In genomic region chr4:3342182-3342854, GRCh38 we compare ENCODE assay signal across 9 cellular contexts. TPM values are rescaled to one million over a fixed set of nuclear protein-coding genes. Genes with fewer than 3 reads are reported as not detected.
DNase-seq lines count a peak whose midpoint lies in the region; ATAC-seq, FAIRE-seq and TF ChIP-seq lines count a peak whose summit lies in the region.
"Had no signal": no experiment of that assay in that cellular context is flagged by ENCODE, and none has a peak within 500 bp of the region (broad histone marks: within the 10 kb centered on the region; RNA-seq: fewer than 3 reads in every experiment).

No MANE protein-coding gene starts in this region.

- peaks cover 23% of the 10 kb centered on the region for H3K79me2 ChIP-seq in astrocyte (ENCODE audit: insufficient read depth, low read length)

- peaks cover 3% of the 10 kb centered on the region for H3K36me3 Mint-ChIP-seq in astrocyte (ENCODE audit: low read depth, unreplicated experiment)
- H3K36me3 Mint-ChIP-seq in stimulated activated naive B cell treated with anti-CD40 and anti-IgM and Interleukin-4, amounts not matched to agents 10 μg/mL and 1 μg/mL and 100 μg/mL, for 72 hours, result no peaks in the 10 kb centered on the region

- H2AK5ac ChIP-seq in mesenchymal stem cell (ENCODE audit: low read length, severe bottlenecking), result no peak overlapping the region

- H3K9me3 ChIP-seq in astrocyte (ENCODE audit: insufficient read depth, low read depth, low read length) (no peaks in the 10 kb centered on the region), mesenchymal stem cell (ENCODE audit: control insufficient read depth, low read length) (no peaks in the 10 kb centered on the region), Peyer's patch (no peaks in the 10 kb centered on the region)

- no peaks in the 10 kb centered on the region for H3K9me3 Mint-ChIP-seq in astrocyte (ENCODE audit: unreplicated experiment)
- no peaks in the 10 kb centered on the region for H3K9me3 Mint-ChIP-seq in stimulated activated naive B cell treated with anti-CD40 and anti-IgM and Interleukin-4, amounts not matched to agents 10 μg/mL and 1 μg/mL and 100 μg/mL, for 72 hours

- WGBS in mesenchymal stem cell, result 49% methylated on average over 7 of the region's 8 CpGs

- H3K4me1 ChIP-seq in astrocyte (ENCODE audit: insufficient read depth, low read length), result peaks cover 14% of the 10 kb centered on the region
- H3K4me1 ChIP-seq in mesenchymal stem cell (ENCODE audit: control insufficient read depth, insufficient read depth, low read depth, low read length), result peaks cover 10% of the 10 kb centered on the region
- no peaks in the 10 kb centered on the region for H3K4me1 ChIP-seq in Peyer's patch

- peak overlapping the region; percentile 77 for H3K4me2 ChIP-seq in astrocyte (ENCODE audit: low read length)
- H3K4me2 ChIP-seq in mesenchymal stem cell (ENCODE audit: low read length, poor library complexity, severe bottlenecking), result peak overlapping the region; percentile 5

- no peak overlapping the region for H4K8ac ChIP-seq in mesenchymal stem cell (ENCODE audit: low read length)

- peaks cover 39% of the 10 kb centered on the region for H3K79me1 ChIP-seq in mesenchymal stem cell (replicated peaks; ENCODE audit: low read length, poor library complexity, severe bottlenecking)

- H3K4ac ChIP-seq in mesenchymal stem cell (ENCODE audit: low read depth in 1 of 2, low read length in 2 of 2), result no peak overlapping the region

- H3K18ac ChIP-seq in mesenchymal stem cell (ENCODE audit: low read depth in 1 of 2, low read length in 2 of 2), result no peak overlapping the region

- no peak for ATAC-seq in stimulated activated naive B cell treated with anti-CD40 and anti-IgM and Interleukin-4, amounts not matched to agents 10 μg/mL and 1 μg/mL and 100 μg/mL, for 72 hours (replicated peaks)
- ATAC-seq in HG03457 (IDR thresholded peaks at IDR 0.05; ENCODE audit: unreplicated experiment), result no peak

- no peak overlapping the region for H2BK15ac ChIP-seq in mesenchymal stem cell (ENCODE audit: low read depth, poor library complexity, severe bottlenecking)

- H3K27me3 ChIP-seq in astrocyte (ENCODE audit: insufficient read depth, low read length), result no peaks in the 10 kb centered on the region
- no peaks in the 10 kb centered on the region for H3K27me3 ChIP-seq in mesenchymal stem cell (ENCODE audit: control insufficient read depth in 1 of 2, insufficient read depth in 1 of 2, low read length in 2 of 2)
- no peaks in the 10 kb centered on the region for H3K27me3 ChIP-seq in Peyer's patch

- DNase-seq in NCI-H2196 (lab: John Stamatoyannopoulos, UW; ENCODE audit: unreplicated experiment) (peak; percentile 20), NCI-H2196 treated with DMSO at 0.1 percent for 48 hours (lab: John Stamatoyannopoulos, UW; ENCODE audit: unreplicated experiment) (no peak), LHCN-M2 (ENCODE audit: low read depth) (peak; percentile 84), astrocyte (ENCODE audit: low read depth) (peak; percentile 73), mesenchymal stem cell (peak; percentile 56), Peyer's patch (no peak)
- no peak for DNase-seq in stimulated activated naive B cell treated with anti-CD40 and anti-IgM and Interleukin-4, amounts not matched to agents 10 μg/mL and 1 μg/mL and 100 μg/mL, for 72 hours

- H3K27me3 Mint-ChIP-seq in astrocyte (ENCODE audit: low read depth, unreplicated experiment), result no peaks in the 10 kb centered on the region
- no peaks in the 10 kb centered on the region for H3K27me3 Mint-ChIP-seq in stimulated activated naive B cell treated with anti-CD40 and anti-IgM and Interleukin-4, amounts not matched to agents 10 μg/mL and 1 μg/mL and 100 μg/mL, for 72 hours

- no peak overlapping the region for H2BK120ac ChIP-seq in mesenchymal stem cell (ENCODE audit: low read depth, low read length)

- no peak overlapping the region for H2BK12ac ChIP-seq in mesenchymal stem cell (ENCODE audit: low read length in 2 of 2)

- H3K4me3 ChIP-seq in astrocyte (ENCODE audit: insufficient read depth, low read depth, low read length) (peak overlapping the region; percentile 26), mesenchymal stem cell (ENCODE audit: insufficient read depth in 1 of 2, low read depth in 1 of 2, low read length in 2 of 2) (no peak overlapping the region), Peyer's patch (no peak overlapping the region)

- FAIRE-seq in astrocyte (lab: Jason Lieb, UNC), result no peak

- no peak for TF ChIP-seq POLR2A in Peyer's patch (IDR thresholded peaks at IDR 0.05)

- H4K20me1 ChIP-seq in astrocyte (ENCODE audit: insufficient read depth, low read length), result peaks cover 65% of the 10 kb centered on the region

- H3K23ac ChIP-seq in mesenchymal stem cell (ENCODE audit: low read length in 2 of 2), result no peak overlapping the region

- H3K9ac ChIP-seq in astrocyte (ENCODE audit: low read length), result peak overlapping the region; percentile 34
- H3K9ac ChIP-seq in mesenchymal stem cell (ENCODE audit: low read length), result peak overlapping the region; percentile 24

- H3K4me3 Mint-ChIP-seq in astrocyte (ENCODE audit: unreplicated experiment), result no peak overlapping the region
- no peak overlapping the region for H3K4me3 Mint-ChIP-seq in stimulated activated naive B cell treated with anti-CD40 and anti-IgM and Interleukin-4, amounts not matched to agents 10 μg/mL and 1 μg/mL and 100 μg/mL, for 72 hours

- H3K36me3 ChIP-seq in astrocyte (ENCODE audit: insufficient read depth, low read length) (no peaks in the 10 kb centered on the region), mesenchymal stem cell (ENCODE audit: control insufficient read depth in 1 of 2, insufficient read depth in 2 of 2, low read depth in 1 of 2, low read length in 2 of 2) (peaks cover 10 to 13% of the 10 kb centered on the region in 2 experiments), Peyer's patch (peaks cover 0 to 4% (median 0%) of the 10 kb centered on the region in 3 donors)

- H3K27ac Mint-ChIP-seq in astrocyte (ENCODE audit: unreplicated experiment), result no peak overlapping the region
- H3K27ac Mint-ChIP-seq in stimulated activated naive B cell treated with anti-CD40 and anti-IgM and Interleukin-4, amounts not matched to agents 10 μg/mL and 1 μg/mL and 100 μg/mL, for 72 hours, result no peak overlapping the region

- no peak overlapping the region for H2BK5ac ChIP-seq in mesenchymal stem cell (ENCODE audit: low read depth, low read length, poor library complexity, severe bottlenecking)

- H3K27ac ChIP-seq in astrocyte (ENCODE audit: low read depth, low read length), result peak overlapping the region; percentile 29
- no peak overlapping the region for H3K27ac ChIP-seq in mesenchymal stem cell (ENCODE audit: low read length, poor library complexity, severe bottlenecking)
- H3K27ac ChIP-seq in Peyer's patch, result no peak overlapping the region
- H3K27ac ChIP-seq: C4-2B had no signal

- H2AFZ ChIP-seq in astrocyte (ENCODE audit: low read depth, low read length) (no peak overlapping the region), mesenchymal stem cell (ENCODE audit: low read depth, low read length) (no peak overlapping the region)

- H3K14ac ChIP-seq in mesenchymal stem cell (ENCODE audit: low read length in 2 of 2), result no peak overlapping the region

- TF ChIP-seq CTCF in astrocyte (IDR thresholded peaks at IDR 0.05; ENCODE audit: insufficient read depth, low read depth, low read length) (no peak), Peyer's patch (IDR thresholded peaks at IDR 0.05) (no peak)

- no peak overlapping the region for H4K91ac ChIP-seq in mesenchymal stem cell (ENCODE audit: low read length)

- H3K4me1 Mint-ChIP-seq in astrocyte (ENCODE audit: low read depth, unreplicated experiment), result peaks cover 2% of the 10 kb centered on the region
- peaks cover 4% of the 10 kb centered on the region in 2 donors for H3K4me1 Mint-ChIP-seq in stimulated activated naive B cell treated with anti-CD40 and anti-IgM and Interleukin-4, amounts not matched to agents 10 μg/mL and 1 μg/mL and 100 μg/mL, for 72 hours

RNA-seq across cellular contexts. Expression of gene RGS12, which starts 49.5 kb away (rescaled TPM):
- 22.1 and 24.5 TPM in 2 replicates for total RNA-seq in LHCN-M2 (2014; rRNA removed)
- 34.2 TPM for polyA plus RNA-seq in LHCN-M2 (2012)
- total RNA-seq in astrocyte, result 18.0 and 21.9 TPM in 2 replicates
- 11.5 TPM for polyA plus RNA-seq in mesenchymal stem cell (2013, experiment 1 of 2)
- 11.0 TPM for polyA plus RNA-seq in mesenchymal stem cell (2013, experiment 2 of 2)
- total RNA-seq in Peyer's patch, result 10 to 100 TPM; 24.3 to 36.5 (median 35.3) TPM

Comparison
In these comparisons a context has a peak if more than half of its experiments do, and no peak if none do; other contexts are left out.
1. DNase-seq: peak in NCI-H2196 (single experiment), LHCN-M2 (single experiment), astrocyte (single experiment) and mesenchymal stem cell (single experiment); none in NCI-H2196 treated with DMSO at 0.1 percent for 48 hours (single experiment), stimulated activated naive B cell treated with anti-CD40 and anti-IgM and Interleukin-4, amounts not matched to agents 10 μg/mL and 1 μg/mL and 100 μg/mL, for 72 hours (single experiment) and Peyer's patch (0 of 3).